ENCODE assay signal across 11 cellular contexts in genomic region chr9:121455527-121456239, GRCh38. TPM values are rescaled to one million over a fixed set of nuclear protein-coding genes. Genes with fewer than 3 reads are reported as not detected.
DNase-seq lines count a peak whose midpoint lies in the region; ATAC-seq and TF ChIP-seq lines count a peak whose summit lies in the region.
"Had no signal": no experiment of that assay in that cellular context is flagged by ENCODE, and none has a peak within 500 bp of the region (broad histone marks: within the 10 kb centered on the region; RNA-seq: fewer than 3 reads in every experiment).

No MANE protein-coding gene starts in this region.

- no peaks in the 10 kb centered on the region for H3K9me3 Mint-ChIP-seq in activated naive CD4-positive, alpha-beta T cell treated with anti-CD3 and anti-CD28 coated beads, Interleukin-2, amount 50 U/mL, for 72 hours
- H3K9me3 Mint-ChIP-seq in activated naive CD8-positive, alpha-beta T cell treated with anti-CD3 and anti-CD28 coated beads, Interleukin-2, amount 10 ng/mL, durations not matched to agents 7 days and 5 days = no peaks in the 10 kb centered on the region
- H3K9me3 Mint-ChIP-seq in WTC11 = no peaks in the 10 kb centered on the region
- H3K9me3 Mint-ChIP-seq: T-helper 1 cell treated with Interleukin-12 subunit alpha and Interleukin-12 subunit beta and Interleukin-4 antibody, amounts not matched to agents 30 μg/mL and 1 μg/mL, for 36 hours had no signal

- H3K36me3 Mint-ChIP-seq in activated naive CD4-positive, alpha-beta T cell treated with anti-CD3 and anti-CD28 coated beads, Interleukin-2, amount 50 U/mL, for 72 hours = no peaks in the 10 kb centered on the region
- H3K36me3 Mint-ChIP-seq in activated naive CD8-positive, alpha-beta T cell treated with anti-CD3 and anti-CD28 coated beads, Interleukin-2, amount 10 ng/mL, durations not matched to agents 7 days and 5 days = no peaks in the 10 kb centered on the region
- H3K36me3 Mint-ChIP-seq in WTC11 = no peaks in the 10 kb centered on the region

- DNase-seq in activated naive CD4-positive, alpha-beta T cell treated with anti-CD3 and anti-CD28 coated beads, Interleukin-2, amount 50 U/mL, for 72 hours (ENCODE audit: low spot score in 2 of 2) = peak in 1 of 2 donors; percentile 42
- no peak for DNase-seq in activated naive CD4-positive, alpha-beta T cell treated with Interleukin-2 at 50 U/mL for 16 hours
- DNase-seq in RPMI7951 (ENCODE audit: low read depth) = peak; percentile 68
- peak; percentile 33 for DNase-seq in activated naive CD8-positive, alpha-beta T cell treated with anti-CD3 and anti-CD28 coated beads, Interleukin-2, amount 10 ng/mL, durations not matched to agents 7 days and 5 days
- peak; percentile 59 for DNase-seq in stimulated activated naive CD8-positive, alpha-beta T cell treated with anti-CD3 and anti-CD28 coated beads, Interleukin-15, Interleukin-2, amounts not matched to agents 100 U/mL and 50 U/mL, for 24 hours
- DNase-seq in WTC11 (ENCODE audit: low spot score) = no peak
- DNase-seq in midbrain (lab: John Stamatoyannopoulos, UW) = no peak
- no peak for DNase-seq in NOMO-1 (lab: John Stamatoyannopoulos, UW; ENCODE audit: unreplicated experiment in 2 of 2)
- DNase-seq: DMS79, Karpas-422 had no signal

- peaks cover 22% of the 10 kb centered on the region for H3K4me1 Mint-ChIP-seq in activated naive CD8-positive, alpha-beta T cell treated with anti-CD3 and anti-CD28 coated beads, Interleukin-2, amount 10 ng/mL, durations not matched to agents 7 days and 5 days
- peaks cover 6% of the 10 kb centered on the region; the same call in 1 of the 2 replicates for H3K4me1 Mint-ChIP-seq in WTC11

- H3K4me3 Mint-ChIP-seq in activated naive CD8-positive, alpha-beta T cell treated with anti-CD3 and anti-CD28 coated beads, Interleukin-2, amount 10 ng/mL, durations not matched to agents 7 days and 5 days = peak overlapping the region; percentile 7
- no peak overlapping the region for H3K4me3 Mint-ChIP-seq in WTC11
- H3K4me3 Mint-ChIP-seq: T-helper 1 cell treated with Interleukin-12 subunit alpha and Interleukin-12 subunit beta and Interleukin-4 antibody, amounts not matched to agents 30 μg/mL and 1 μg/mL, for 36 hours had no signal

- H3K27me3 Mint-ChIP-seq in activated naive CD8-positive, alpha-beta T cell treated with anti-CD3 and anti-CD28 coated beads, Interleukin-2, amount 10 ng/mL, durations not matched to agents 7 days and 5 days = peaks cover 34% of the 10 kb centered on the region
- no peaks in the 10 kb centered on the region; the same call in 1 of the 2 replicates for H3K27me3 Mint-ChIP-seq in WTC11 (ENCODE audit: low read depth)

- POLR2A ChIA-PET in activated naive CD8-positive, alpha-beta T cell treated with anti-CD3 and anti-CD28 coated beads, Interleukin-2, amount 10 ng/mL, durations not matched to agents 7 days and 5 days (lab: Charles Lee) = no interaction called here
- POLR2A ChIA-PET in WTC11 (lab: Charles Lee) = no interaction called here

- peak; percentile 58 to 86 for ATAC-seq in activated naive CD4-positive, alpha-beta T cell treated with anti-CD3 and anti-CD28 coated beads, Interleukin-2, amount 50 U/mL, for 72 hours
- peak; percentile 92 for ATAC-seq in activated naive CD8-positive, alpha-beta T cell treated with anti-CD3 and anti-CD28 coated beads, Interleukin-2, amount 10 ng/mL, durations not matched to agents 7 days and 5 days (ENCODE audit: low read depth)
- peak; percentile 86 for ATAC-seq in stimulated activated naive CD8-positive, alpha-beta T cell treated with anti-CD3 and anti-CD28 coated beads, Interleukin-15, Interleukin-2, amounts not matched to agents 100 U/mL and 50 U/mL, for 24 hours
- ATAC-seq in WTC11 = no peak

- H3K27ac Mint-ChIP-seq in activated naive CD4-positive, alpha-beta T cell treated with anti-CD3 and anti-CD28 coated beads, Interleukin-2, amount 50 U/mL, for 72 hours = no peak overlapping the region
- no peak overlapping the region for H3K27ac Mint-ChIP-seq in activated naive CD8-positive, alpha-beta T cell treated with anti-CD3 and anti-CD28 coated beads, Interleukin-2, amount 10 ng/mL, durations not matched to agents 7 days and 5 days
- H3K27ac Mint-ChIP-seq in WTC11 = no peak overlapping the region
- H3K27ac Mint-ChIP-seq: T-helper 1 cell treated with Interleukin-12 subunit alpha and Interleukin-12 subunit beta and Interleukin-4 antibody, amounts not matched to agents 30 μg/mL and 1 μg/mL, for 36 hours had no signal

- CTCF ChIA-PET in WTC11 (lab: Charles Lee) = interaction anchor here (1.0 to 1.4 kb wide), 4 partner anchors 10 to 90 kb away, joined by 3 to 4 read pairs (median 4); no protein-coding TSS in a partner anchor

- TF ChIP-seq CTCF in WTC11 (IDR thresholded peaks at IDR 0.05) = no peak

TF ChIP-seq in WTC11, 78 proteins besides CTCF, POLR2A, EP300 and RAD21 (continues in another document):
- no peak for TF ChIP-seq EMX1 (CRISPR knock-in tag; IDR thresholded peaks at IDR 0.05)
- no peak for TF ChIP-seq IRF1 (CRISPR knock-in tag; IDR thresholded peaks at IDR 0.05)
- no peak for TF ChIP-seq OVOL2 (CRISPR knock-in tag; IDR thresholded peaks at IDR 0.05; ENCODE audit: borderline replicate concordance)
- no peak for TF ChIP-seq NFE2L1 (CRISPR knock-in tag; IDR thresholded peaks at IDR 0.05)
- no peak for TF ChIP-seq NR1H2 (CRISPR knock-in tag; IDR thresholded peaks at IDR 0.05)
- TF ChIP-seq, protein P1, sequence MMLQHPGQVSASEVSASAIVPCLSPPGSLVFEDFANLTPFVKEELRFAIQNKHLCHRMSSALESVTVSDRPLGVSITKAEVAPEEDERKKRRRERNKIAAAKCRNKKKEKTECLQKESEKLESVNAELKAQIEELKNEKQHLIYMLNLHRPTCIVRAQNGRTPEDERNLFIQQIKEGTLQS (CRISPR knock-in tag; conservative IDR thresholded peaks at IDR 0.05) = no peak
- no peak for TF ChIP-seq GABPB1 (CRISPR knock-in tag; IDR thresholded peaks at IDR 0.05)
- TF ChIP-seq, protein P2, sequence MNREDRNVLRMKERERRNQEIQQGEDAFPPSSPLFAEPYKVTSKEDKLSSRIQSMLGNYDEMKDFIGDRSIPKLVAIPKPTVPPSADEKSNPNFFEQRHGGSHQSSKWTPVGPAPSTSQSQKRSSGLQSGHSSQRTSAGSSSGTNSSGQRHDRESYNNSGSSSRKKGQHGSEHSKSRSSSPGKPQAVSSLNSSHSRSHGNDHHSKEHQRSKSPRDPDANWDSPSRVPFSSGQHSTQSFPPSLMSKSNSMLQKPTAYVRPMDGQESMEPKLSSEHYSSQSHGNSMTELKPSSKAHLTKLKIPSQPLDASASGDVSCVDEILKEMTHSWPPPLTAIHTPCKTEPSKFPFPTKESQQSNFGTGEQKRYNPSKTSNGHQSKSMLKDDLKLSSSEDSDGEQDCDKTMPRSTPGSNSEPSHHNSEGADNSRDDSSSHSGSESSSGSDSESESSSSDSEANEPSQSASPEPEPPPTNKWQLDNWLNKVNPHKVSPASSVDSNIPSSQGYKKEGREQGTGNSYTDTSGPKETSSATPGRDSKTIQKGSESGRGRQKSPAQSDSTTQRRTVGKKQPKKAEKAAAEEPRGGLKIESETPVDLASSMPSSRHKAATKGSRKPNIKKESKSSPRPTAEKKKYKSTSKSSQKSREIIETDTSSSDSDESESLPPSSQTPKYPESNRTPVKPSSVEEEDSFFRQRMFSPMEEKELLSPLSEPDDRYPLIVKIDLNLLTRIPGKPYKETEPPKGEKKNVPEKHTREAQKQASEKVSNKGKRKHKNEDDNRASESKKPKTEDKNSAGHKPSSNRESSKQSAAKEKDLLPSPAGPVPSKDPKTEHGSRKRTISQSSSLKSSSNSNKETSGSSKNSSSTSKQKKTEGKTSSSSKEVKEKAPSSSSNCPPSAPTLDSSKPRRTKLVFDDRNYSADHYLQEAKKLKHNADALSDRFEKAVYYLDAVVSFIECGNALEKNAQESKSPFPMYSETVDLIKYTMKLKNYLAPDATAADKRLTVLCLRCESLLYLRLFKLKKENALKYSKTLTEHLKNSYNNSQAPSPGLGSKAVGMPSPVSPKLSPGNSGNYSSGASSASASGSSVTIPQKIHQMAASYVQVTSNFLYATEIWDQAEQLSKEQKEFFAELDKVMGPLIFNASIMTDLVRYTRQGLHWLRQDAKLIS (CRISPR knock-in tag; IDR thresholded peaks at IDR 0.05; ENCODE audit: borderline replicate concordance) = no peak
- TF ChIP-seq, protein P3, sequence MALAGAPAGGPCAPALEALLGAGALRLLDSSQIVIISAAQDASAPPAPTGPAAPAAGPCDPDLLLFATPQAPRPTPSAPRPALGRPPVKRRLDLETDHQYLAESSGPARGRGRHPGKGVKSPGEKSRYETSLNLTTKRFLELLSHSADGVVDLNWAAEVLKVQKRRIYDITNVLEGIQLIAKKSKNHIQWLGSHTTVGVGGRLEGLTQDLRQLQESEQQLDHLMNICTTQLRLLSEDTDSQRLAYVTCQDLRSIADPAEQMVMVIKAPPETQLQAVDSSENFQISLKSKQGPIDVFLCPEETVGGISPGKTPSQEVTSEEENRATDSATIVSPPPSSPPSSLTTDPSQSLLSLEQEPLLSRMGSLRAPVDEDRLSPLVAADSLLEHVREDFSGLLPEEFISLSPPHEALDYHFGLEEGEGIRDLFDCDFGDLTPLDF (CRISPR knock-in tag; IDR thresholded peaks at IDR 0.05) = no peak
- TF ChIP-seq PRRX2 (CRISPR knock-in tag; IDR thresholded peaks at IDR 0.05) = no peak
- TF ChIP-seq, protein P4, sequence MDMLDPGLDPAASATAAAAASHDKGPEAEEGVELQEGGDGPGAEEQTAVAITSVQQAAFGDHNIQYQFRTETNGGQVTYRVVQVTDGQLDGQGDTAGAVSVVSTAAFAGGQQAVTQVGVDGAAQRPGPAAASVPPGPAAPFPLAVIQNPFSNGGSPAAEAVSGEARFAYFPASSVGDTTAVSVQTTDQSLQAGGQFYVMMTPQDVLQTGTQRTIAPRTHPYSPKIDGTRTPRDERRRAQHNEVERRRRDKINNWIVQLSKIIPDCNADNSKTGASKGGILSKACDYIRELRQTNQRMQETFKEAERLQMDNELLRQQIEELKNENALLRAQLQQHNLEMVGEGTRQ (CRISPR knock-in tag; IDR thresholded peaks at IDR 0.05) = no peak

RNA-seq across cellular contexts. Expression of gene GGTA1, which starts 44.0 kb away (rescaled TPM):
- not detected for total RNA-seq in activated naive CD4-positive, alpha-beta T cell treated with anti-CD3 and anti-CD28 coated beads, Interleukin-2, amount 50 U/mL, for 72 hours
- not detected in 2 replicates for total RNA-seq in RPMI7951 (2014; rRNA removed; shearing (Covaris generic))
- total RNA-seq in activated naive CD8-positive, alpha-beta T cell treated with anti-CD3 and anti-CD28 coated beads, Interleukin-2, amount 10 ng/mL, durations not matched to agents 7 days and 5 days = not detected
- not detected in 3 replicates for total RNA-seq in WTC11 (2021)

Comparison
In these comparisons a context has a peak if more than half of its experiments do, and no peak if none do; other contexts are left out.
1. DNase-seq: peak in RPMI7951 (single experiment), activated naive CD8-positive, alpha-beta T cell treated with anti-CD3 and anti-CD28 coated beads, Interleukin-2, amount 10 ng/mL, durations not matched to agents 7 days and 5 days (single experiment) and stimulated activated naive CD8-positive, alpha-beta T cell treated with anti-CD3 and anti-CD28 coated beads, Interleukin-15, Interleukin-2, amounts not matched to agents 100 U/mL and 50 U/mL, for 24 hours (single experiment); none in activated naive CD4-positive, alpha-beta T cell treated with Interleukin-2 at 50 U/mL for 16 hours (single experiment), WTC11 (single experiment), midbrain (single experiment) and NOMO-1 (0 of 2).